ENCODE assay signal across 10 cellular contexts in genomic region chr9:120919639-120920494, GRCh38. TPM values are rescaled to one million over a fixed set of nuclear protein-coding genes. Genes with fewer than 3 reads are reported as not detected.
A peak's percentile ranks its signal among the peaks of the same experiment; 100 is the strongest.
DNase-seq lines count a peak whose midpoint lies in the region; ATAC-seq and TF ChIP-seq lines count a peak whose summit lies in the region.
"Had no signal": no experiment of that assay in that cellular context is flagged by ENCODE, and none has a peak within 500 bp of the region (broad histone marks: within the 10 kb centered on the region; RNA-seq: fewer than 3 reads in every experiment).

No MANE protein-coding gene starts in this region.

- POLR2A ChIA-PET in activated CD8-positive, alpha-beta T cell treated with anti-CD3 and anti-CD28 coated beads, Interleukin-2, amount 10 ng/mL, durations not matched to agents 7 days and 5 days (lab: Charles Lee) = interaction anchor here (0.5 to 15.6 kb wide), 13 partner anchors 9 to 194 kb away, joined by 3 to 344 read pairs (median 3); partner anchors contain the start of genes FBXW2 and PHF19

- H3K79me2 ChIP-seq in neural progenitor cell (ENCODE audit: low read depth) = no peaks in the 10 kb centered on the region

- H3K4me1 ChIP-seq in heart left ventricle = peaks cover 0 to 77% (median 30%) of the 10 kb centered on the region in 12 donors
- H3K4me1 ChIP-seq in skeletal muscle tissue (ENCODE audit: control insufficient read depth in 3 of 3, insufficient read depth in 3 of 3, low read length in 3 of 3) = peaks cover 21 to 29% (median 28%) of the 10 kb centered on the region in 3 donors
- no peaks in the 10 kb centered on the region for H3K4me1 ChIP-seq in neural progenitor cell

- peak overlapping the region; percentile 95 for H3K27ac Mint-ChIP-seq in activated CD8-positive, alpha-beta T cell treated with anti-CD3 and anti-CD28 coated beads, Interleukin-2, amount 10 ng/mL, durations not matched to agents 7 days and 5 days
- no peak overlapping the region for H3K27ac Mint-ChIP-seq in neural progenitor cell

- H3K36me3 Mint-ChIP-seq in activated CD8-positive, alpha-beta T cell treated with anti-CD3 and anti-CD28 coated beads, Interleukin-2, amount 10 ng/mL, durations not matched to agents 7 days and 5 days (ENCODE audit: low read depth) = peaks cover 93% of the 10 kb centered on the region
- peaks cover 2% of the 10 kb centered on the region for H3K36me3 Mint-ChIP-seq in neural progenitor cell

- no peak overlapping the region for H3K9ac ChIP-seq in skeletal muscle tissue (ENCODE audit: low read depth in 1 of 3, low read length in 3 of 3)
- H3K9ac ChIP-seq in neural progenitor cell = no peak overlapping the region

- peak; percentile 21 for ATAC-seq in activated CD8-positive, alpha-beta T cell treated with anti-CD3 and anti-CD28 coated beads, Interleukin-2, amount 10 ng/mL, durations not matched to agents 7 days and 5 days
- ATAC-seq in heart left ventricle (peak in 3 of 4 donors; percentile 36 to 77 (median 71)), GM21723 (IDR thresholded peaks at IDR 0.05; ENCODE audit: unreplicated experiment) (no peak), GM18861 (IDR thresholded peaks at IDR 0.05; ENCODE audit: unreplicated experiment) (no peak)

- H3K4me2 ChIP-seq in neural progenitor cell = no peak overlapping the region

- no peaks in the 10 kb centered on the region for H4K20me1 ChIP-seq in neural progenitor cell (ENCODE audit: low read depth)

- peaks cover 5% of the 10 kb centered on the region for H3K9me3 Mint-ChIP-seq in activated CD8-positive, alpha-beta T cell treated with anti-CD3 and anti-CD28 coated beads, Interleukin-2, amount 10 ng/mL, durations not matched to agents 7 days and 5 days (ENCODE audit: insufficient read depth)
- H3K9me3 Mint-ChIP-seq in neural progenitor cell = peaks cover 3% of the 10 kb centered on the region
- H3K9me3 Mint-ChIP-seq: naive B cell had no signal

- intact Hi-C loops in heart left ventricle (cut with DNase I) = no loop called here

- no peak overlapping the region for H2AFZ ChIP-seq in neural progenitor cell (replicated peaks)

- no peak for DNase-seq in GM12864 (ENCODE audit: low read depth)
- no peak for DNase-seq in activated CD8-positive, alpha-beta T cell treated with anti-CD3 and anti-CD28 coated beads, Interleukin-2, amount 10 ng/mL, durations not matched to agents 7 days and 5 days
- no peak for DNase-seq in heart left ventricle
- DNase-seq in neural progenitor cell (ENCODE audit: low spot score) = no peak
- DNase-seq in NCI-H2107 treated with DMSO at 0.1 percent for 48 hours (lab: John Stamatoyannopoulos, UW; ENCODE audit: unreplicated experiment) = no peak
- DNase-seq: MG63, naive B cell had no signal

- H3K36me3 ChIP-seq in heart left ventricle = peaks cover 0 to 34% (median 0%) of the 10 kb centered on the region in 9 donors
- peaks cover 0 to 2% (median 2%) of the 10 kb centered on the region in 3 donors for H3K36me3 ChIP-seq in skeletal muscle tissue (ENCODE audit: control insufficient read depth in 3 of 3, insufficient read depth in 3 of 3, low read length in 3 of 3)
- no peaks in the 10 kb centered on the region for H3K36me3 ChIP-seq in neural progenitor cell
- H3K36me3 ChIP-seq: MG63 had no signal

- H3K9me3 ChIP-seq in heart left ventricle (peaks cover 0 to 6% (median 0%) of the 10 kb centered on the region in 12 donors), skeletal muscle tissue (ENCODE audit: control insufficient read depth in 3 of 3, low read length in 3 of 3) (no peaks in the 10 kb centered on the region), neural progenitor cell (ENCODE audit: low read depth) (no peaks in the 10 kb centered on the region)
- H3K9me3 ChIP-seq: MG63 had no signal

- peaks cover 94% of the 10 kb centered on the region for H3K4me1 Mint-ChIP-seq in activated CD8-positive, alpha-beta T cell treated with anti-CD3 and anti-CD28 coated beads, Interleukin-2, amount 10 ng/mL, durations not matched to agents 7 days and 5 days (ENCODE audit: low read depth)
- peaks cover 33% of the 10 kb centered on the region for H3K4me1 Mint-ChIP-seq in neural progenitor cell

- CTCF ChIA-PET in activated CD8-positive, alpha-beta T cell treated with anti-CD3 and anti-CD28 coated beads, Interleukin-2, amount 10 ng/mL, durations not matched to agents 7 days and 5 days (lab: Charles Lee) = interaction anchor here (0.7 to 2.8 kb wide), 11 partner anchors 9 to 74 kb away, joined by 3 to 9 read pairs (median 4); no protein-coding TSS in a partner anchor

- TF ChIP-seq CTCF in GM12864 (IDR thresholded peaks at IDR 0.05; ENCODE audit: low read depth, low read length, missing control alignments) (no peak), heart left ventricle (IDR thresholded peaks at IDR 0.05) (no peak), neural progenitor cell (IDR thresholded peaks at IDR 0.05) (no peak)

- no peak for TF ChIP-seq POLR2A in heart left ventricle (IDR thresholded peaks at IDR 0.05)

- peak overlapping the region; percentile 80; the same call in 1 of the 2 replicates for H3K4me3 ChIP-seq in GM12864 (ENCODE audit: low read depth, low read length)
- no peak overlapping the region for H3K4me3 ChIP-seq in heart left ventricle
- no peak overlapping the region for H3K4me3 ChIP-seq in skeletal muscle tissue (ENCODE audit: low read length in 3 of 3)
- H3K4me3 ChIP-seq in neural progenitor cell = no peak overlapping the region
- H3K4me3 ChIP-seq: MG63 had no signal

- peak overlapping the region; percentile 90 for H3K4me3 Mint-ChIP-seq in activated CD8-positive, alpha-beta T cell treated with anti-CD3 and anti-CD28 coated beads, Interleukin-2, amount 10 ng/mL, durations not matched to agents 7 days and 5 days
- no peak overlapping the region for H3K4me3 Mint-ChIP-seq in neural progenitor cell
- H3K4me3 Mint-ChIP-seq: naive B cell had no signal

- no peaks in the 10 kb centered on the region for H3K27me3 Mint-ChIP-seq in activated CD8-positive, alpha-beta T cell treated with anti-CD3 and anti-CD28 coated beads, Interleukin-2, amount 10 ng/mL, durations not matched to agents 7 days and 5 days (ENCODE audit: low read depth)
- peaks cover 3% of the 10 kb centered on the region for H3K27me3 Mint-ChIP-seq in neural progenitor cell (ENCODE audit: insufficient read depth, low read depth)
- H3K27me3 Mint-ChIP-seq: naive B cell had no signal

- H3F3A ChIP-seq in neural progenitor cell (ENCODE audit: low read depth) = no peaks in the 10 kb centered on the region

- H3K27me3 ChIP-seq in heart left ventricle (no peaks in the 10 kb centered on the region), skeletal muscle tissue (ENCODE audit: control insufficient read depth in 3 of 3, insufficient read depth in 3 of 3, low read length in 3 of 3) (no peaks in the 10 kb centered on the region), neural progenitor cell (no peaks in the 10 kb centered on the region)
- H3K27me3 ChIP-seq: MG63 had no signal

- WGBS in heart left ventricle, 4 donors = 82 to 86% (median 84%) methylated on average over 10 of the region's 10 CpGs

- peak overlapping the region; percentile 41 to 98 (median 76) for H3K27ac ChIP-seq in heart left ventricle
- peak overlapping the region; percentile 54 for H3K27ac ChIP-seq in skeletal muscle tissue (ENCODE audit: low read depth, low read length)
- H3K27ac ChIP-seq in neural progenitor cell = no peak overlapping the region

RNA-seq across cellular contexts. Expression of gene TRAF1, which starts 6.7 kb away (rescaled TPM):
- total RNA-seq in activated CD8-positive, alpha-beta T cell treated with anti-CD3 and anti-CD28 coated beads, Interleukin-2, amount 10 ng/mL, durations not matched to agents 7 days and 5 days = 10 to 100 TPM; 51.6 to 52.9 TPM
- total RNA-seq in heart left ventricle = 1 to 10 TPM in 7 of 9 donors, under 1 TPM in 2; 0.93 to 7.8 (median 1.8) TPM
- 1 to 10 TPM; 1.7 to 2.4 TPM for polyA plus RNA-seq in heart left ventricle
- 2.1 TPM for total RNA-seq in skeletal muscle tissue
- total RNA-seq in neural progenitor cell (ENCODE audit: low replicate concordance) = 3.2 and 4.5 TPM in 2 replicates

RNA-seq across cellular contexts. Expression of gene PHF19, which starts 42.9 kb away (rescaled TPM):
- total RNA-seq in activated CD8-positive, alpha-beta T cell treated with anti-CD3 and anti-CD28 coated beads, Interleukin-2, amount 10 ng/mL, durations not matched to agents 7 days and 5 days = 100 to 1,000 TPM; 273 to 290 TPM
- 10 to 100 TPM in 8 of 9 donors, 1 to 10 TPM in 1; 9.6 to 28.0 (median 12.5) TPM for total RNA-seq in heart left ventricle
- 10 to 100 TPM; 11.0 to 15.4 TPM for polyA plus RNA-seq in heart left ventricle
- 14.1 TPM for total RNA-seq in skeletal muscle tissue
- total RNA-seq in neural progenitor cell (ENCODE audit: low replicate concordance) = 27.4 and 45.1 TPM in 2 replicates

Comparison
In these comparisons a context has a peak if more than half of its experiments do, and no peak if none do; other contexts are left out.
1. ATAC-seq: peak in activated CD8-positive, alpha-beta T cell treated with anti-CD3 and anti-CD28 coated beads, Interleukin-2, amount 10 ng/mL, durations not matched to agents 7 days and 5 days (single experiment) and heart left ventricle (3 of 4); none in GM21723 (single experiment) and GM18861 (single experiment).